In the genomic region with DNA sequence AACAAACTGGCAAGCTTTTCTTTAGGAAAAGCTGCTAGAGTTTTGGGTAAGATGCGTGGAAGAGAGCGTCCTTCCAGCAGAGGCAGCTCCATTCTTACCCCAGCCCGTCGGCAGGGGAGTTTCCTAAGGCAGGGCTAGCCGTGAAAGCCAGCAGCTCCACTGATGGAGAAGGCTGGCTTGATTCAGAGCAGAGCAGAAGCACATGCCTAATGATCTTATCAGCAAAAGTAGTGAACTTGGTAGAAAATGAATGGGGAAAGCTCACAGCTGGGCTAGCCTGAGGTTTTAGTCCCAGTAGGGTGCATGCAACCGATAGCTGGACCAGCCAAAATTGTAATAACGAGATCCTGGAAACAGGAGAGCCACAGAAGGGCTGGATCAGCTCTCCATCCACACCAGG, we compare ENCODE assay signal across 17 cellular contexts. TPM values are rescaled to one million over a fixed set of nuclear protein-coding genes. Genes with fewer than 3 reads are reported as not detected.
DNase-seq lines count a peak whose midpoint lies in the region; ATAC-seq, FAIRE-seq and TF ChIP-seq lines count a peak whose summit lies in the region.
"Had no signal": no experiment of that assay in that cellular context is flagged by ENCODE, and none has a peak within 500 bp of the region (broad histone marks: within the 10 kb centered on the region; RNA-seq: fewer than 3 reads in every experiment).

No MANE protein-coding gene starts in this region.

- H3K36me3 ChIP-seq in SK-N-SH (replicated peaks in 1 of 2; ENCODE audit: control insufficient read depth in 1 of 2, insufficient read depth in 2 of 2, low read length in 1 of 2) (no peaks in the 10 kb centered on the region), H1 (ENCODE audit: control insufficient read depth in 2 of 4, insufficient read depth in 4 of 4, low read length in 3 of 4) (peaks cover 0 to 4% (median 0%) of the 10 kb centered on the region in 4 experiments; a peak in 2 of 8 replicates), osteoblast (ENCODE audit: insufficient read depth, low read length) (no peaks in the 10 kb centered on the region)

- no peak overlapping the region for H2BK12ac ChIP-seq in H1 (ENCODE audit: low read depth, low read length)

- no peak for FAIRE-seq in H1 (lab: Jason Lieb, UNC)

- H3K23me2 ChIP-seq in H1 (ENCODE audit: low read depth, low read length): no peaks in the 10 kb centered on the region

- ATAC-seq in SK-N-SH treated with all-trans-retinoic acid at 6 μM for 48 hours (no peak), HG02642 (IDR thresholded peaks at IDR 0.05; ENCODE audit: poor library complexity, unreplicated experiment) (no peak)

- H3K9me3 ChIP-seq in SK-N-SH (no peaks in the 10 kb centered on the region), H1 (ENCODE audit: insufficient read depth in 2 of 2, low read depth in 1 of 2, low read length in 1 of 2) (0 out of 4 replicates have a peak, but pooled peaks cover 0 to 3% of the 10 kb centered on the region in 2 experiments), osteoblast (ENCODE audit: low read depth, low read length) (no peaks in the 10 kb centered on the region)
- H3K9me3 ChIP-seq: Caco-2 had no signal

- no peak overlapping the region for H3K23ac ChIP-seq in H1 (ENCODE audit: insufficient read length)

- no peak overlapping the region for H3K4ac ChIP-seq in H1 (replicated peaks; ENCODE audit: insufficient read length, low read depth, low read length)

- TF ChIP-seq POLR2A in H1 (IDR thresholded peaks at IDR 0.05; ENCODE audit: control extremely low read depth in 1 of 2, low read depth in 2 of 2, low read length in 2 of 2): no peak

- H3K4me1 ChIP-seq in SK-N-SH (ENCODE audit: control insufficient read depth in 1 of 2, insufficient read depth in 2 of 2, low read depth in 1 of 2, low read length in 1 of 2) (no peaks in the 10 kb centered on the region), H1 (replicated peaks in 1 of 4; ENCODE audit: control insufficient read depth in 3 of 4, insufficient read depth in 4 of 4, low read length in 3 of 4) (no peaks in the 10 kb centered on the region; a peak in 1 of 7 replicates), osteoblast (ENCODE audit: insufficient read depth, low read length) (no peaks in the 10 kb centered on the region)
- H3K4me1 ChIP-seq: Caco-2 had no signal

- TF ChIP-seq EP300 in SK-N-SH (IDR thresholded peaks at IDR 0.05; ENCODE audit: borderline replicate concordance in 1 of 2, low read depth in 1 of 2, low read length in 1 of 2) (no peak), H1 (IDR thresholded peaks at IDR 0.05; ENCODE audit: borderline replicate concordance in 1 of 2, low read depth in 2 of 2, low read length in 2 of 2) (no peak)

- CTCF ChIA-PET in SK-N-SH (lab: Yijun Ruan, JAX): interaction anchor here (0.5 to 1.3 kb wide), 2 partner anchors 31 to 1017 kb away, joined by 3 read pairs; no protein-coding TSS in a partner anchor
- CTCF ChIA-PET in H1 (lab: Charles Lee; ENCODE audit: partially characterized antibody): interaction anchor here (0.7 to 1.5 kb wide), 4 partner anchors 12 to 125 kb away, joined by 3 to 4 read pairs (median 4); no protein-coding TSS in a partner anchor

- H2AFZ ChIP-seq in SK-N-SH (ENCODE audit: low read depth): no peak overlapping the region
- no peak overlapping the region for H2AFZ ChIP-seq in H1 (ENCODE audit: low read length)
- H2AFZ ChIP-seq in osteoblast (ENCODE audit: low read length): no peak overlapping the region

- TF ChIP-seq RAD21 in SK-N-SH (IDR thresholded peaks at IDR 0.05; ENCODE audit: low read length) (no peak), H1 (IDR thresholded peaks at IDR 0.05 in 1 of 2, conservative IDR thresholded peaks at IDR 0.05 in 1 of 2; ENCODE audit: low read depth in 2 of 2, low read length in 2 of 2) (no peak)

- no peak overlapping the region for H2BK120ac ChIP-seq in H1 (replicated peaks; ENCODE audit: low read depth, low read length)

- no peak overlapping the region for H3K14ac ChIP-seq in H1 (ENCODE audit: insufficient read length)

- no peak overlapping the region for H2BK15ac ChIP-seq in H1 (ENCODE audit: low read length)

- H3K9me2 ChIP-seq in SK-N-SH: no peaks in the 10 kb centered on the region

- DNase-seq in SK-N-SH (peak; percentile 59), H1 (ENCODE audit: low read depth in 1 of 2, low spot score in 2 of 2) (no peak), osteoblast (ENCODE audit: insufficient read length, low spot score, missing footprints) (peak; percentile 58), NCI-H146 (lab: John Stamatoyannopoulos, UW) (no peak), hippocampal formation (lab: John Stamatoyannopoulos, UW) (no peak)
- DNase-seq: Caco-2; CD8-positive, alpha-beta memory T cell; DND-41; GDM1; H7; IMR-90 had no signal

- H2BK20ac ChIP-seq in H1 (ENCODE audit: low read length): no peak overlapping the region

- H3K27ac ChIP-seq in SK-N-SH (ENCODE audit: low read depth in 2 of 2, low read length in 1 of 2): no peak overlapping the region
- H3K27ac ChIP-seq in H1 (ENCODE audit: low read depth, low read length): no peak overlapping the region
- H3K27ac ChIP-seq in osteoblast (ENCODE audit: low read depth, low read length): no peak overlapping the region
- H3K27ac ChIP-seq: 22Rv1 had no signal

- H4K5ac ChIP-seq in H1 (ENCODE audit: insufficient read length, low read depth, low read length): no peak overlapping the region

- POLR2A ChIA-PET in SK-N-SH (lab: Yijun Ruan, JAX): no interaction called here
- POLR2A ChIA-PET in H1 (lab: Charles Lee; ENCODE audit: partially characterized antibody): no interaction called here

- peak overlapping the region; percentile 7; the same call in 1 of the 2 replicates for H4K8ac ChIP-seq in H1 (ENCODE audit: extremely low read depth, insufficient read depth, low read length)

- no peaks in the 10 kb centered on the region for H3F3A ChIP-seq in SK-N-SH (replicated peaks; ENCODE audit: insufficient read depth)

- H3K4me2 ChIP-seq in SK-N-SH (no peak overlapping the region), H1 (ENCODE audit: insufficient read depth in 1 of 2, low read depth in 2 of 2, low read length in 2 of 2) (no peak overlapping the region), osteoblast (ENCODE audit: insufficient read depth, low read length) (no peak overlapping the region)

- no peaks in the 10 kb centered on the region for H3K79me2 ChIP-seq in SK-N-SH (ENCODE audit: insufficient read depth)
- peaks cover 0 to 7% of the 10 kb centered on the region in 2 experiments; a peak in 2 of 4 replicates for H3K79me2 ChIP-seq in H1 (ENCODE audit: control insufficient read depth in 1 of 2, insufficient read depth in 2 of 2, low read length in 2 of 2)
- no peaks in the 10 kb centered on the region for H3K79me2 ChIP-seq in osteoblast (ENCODE audit: insufficient read depth, low read length)

- no peaks in the 10 kb centered on the region for H3K79me1 ChIP-seq in H1 (ENCODE audit: low read depth, low read length)

- H3K18ac ChIP-seq in H1 (ENCODE audit: extremely low read depth, low read length): no peak overlapping the region

- no peak overlapping the region for H4K91ac ChIP-seq in H1 (replicated peaks; ENCODE audit: insufficient read length, low read length)

- H3K56ac ChIP-seq in H1 (replicated peaks; ENCODE audit: insufficient read length, low read depth, low read length): no peak overlapping the region

- H3K4me3 ChIP-seq in SK-N-SH (ENCODE audit: low read depth in 2 of 2, low read length in 1 of 2): no peak overlapping the region
- H3K4me3 ChIP-seq in H1 (ENCODE audit: extremely low read depth in 1 of 4, insufficient read depth in 2 of 4, low read depth in 3 of 4, low read length in 4 of 4): no peak overlapping the region
- no peak overlapping the region for H3K4me3 ChIP-seq in osteoblast (ENCODE audit: insufficient read depth, low read length)

- H3K9ac ChIP-seq in SK-N-SH: no peak overlapping the region
- no peak overlapping the region for H3K9ac ChIP-seq in H1 (replicated peaks in 1 of 4; ENCODE audit: extremely low read depth in 1 of 4, low read depth in 3 of 4, low read length in 3 of 4)

- H2AK5ac ChIP-seq in H1 (ENCODE audit: low read depth, low read length): no peak overlapping the region

- H2BK5ac ChIP-seq in H1 (ENCODE audit: low read depth, low read length): no peak overlapping the region

- 26% methylated on average over 7 of the region's 7 CpGs for WGBS in SK-N-SH (ENCODE audit: low lambda C conversion rate)
- WGBS in H1 (ENCODE audit: extremely low coverage in 1 of 2, insufficient coverage in 1 of 2, insufficient read length in 1 of 2, insufficient replicate concordance in 2 of 2, low coverage in 1 of 2, low lambda C conversion rate in 2 of 2, missing lambda C conversion rate in 1 of 2), 2 experiments: 66% methylated on average over 7 of the region's 7 CpGs; no CpG with 5 or more reads in 1 of the 2 experiments

- no peaks in the 10 kb centered on the region for H3K27me3 ChIP-seq in SK-N-SH (ENCODE audit: insufficient read depth)
- H3K27me3 ChIP-seq in H1 (replicated peaks in 1 of 4; ENCODE audit: control insufficient read depth in 3 of 4, extremely low read depth in 1 of 4, insufficient read depth in 3 of 4, low read length in 3 of 4): no peaks in the 10 kb centered on the region
- no peaks in the 10 kb centered on the region for H3K27me3 ChIP-seq in osteoblast (ENCODE audit: insufficient read depth, low read length)

- no peaks in the 10 kb centered on the region for H4K20me1 ChIP-seq in SK-N-SH (ENCODE audit: insufficient read depth)
- peaks cover 0 to 3% of the 10 kb centered on the region in 2 experiments for H4K20me1 ChIP-seq in H1 (replicated peaks in 1 of 2; ENCODE audit: control insufficient read depth in 1 of 2, insufficient read depth in 2 of 2, low read length in 2 of 2)
- no peaks in the 10 kb centered on the region for H4K20me1 ChIP-seq in osteoblast (ENCODE audit: insufficient read depth, low read length)

- TF ChIP-seq CTCF in SK-N-SH (IDR thresholded peaks at IDR 0.05) (no peak), H1 (IDR thresholded peaks at IDR 0.05; ENCODE audit: control extremely low read depth in 1 of 3, insufficient read depth in 1 of 3, low read depth in 1 of 3, low read length in 3 of 3) (no peak), osteoblast (IDR thresholded peaks at IDR 0.05; ENCODE audit: extremely low read depth, low read depth, low read length) (no peak)

TF ChIP-seq in SK-N-SH treated with all-trans-retinoic acid at 6 μM for 48 hours, 23 proteins besides CTCF, POLR2A, EP300 and RAD21 (continues in another document):
- TF ChIP-seq ZFP30 (CRISPR knock-in tag; IDR thresholded peaks at IDR 0.05): no peak

RNA-seq across cellular contexts. Expression of gene LAMA1, which starts 20.8 kb away (rescaled TPM):
- polyA plus RNA-seq in SK-N-SH (2012; rRNA removed) (0.07 and 0.11 TPM in 2 replicates), H1 (2011; rRNA removed) (24.8 and 30.4 TPM in 2 replicates)
- 0.13 and 0.24 TPM in 2 replicates for polyA plus RNA-seq in SK-N-SH (2012; cell fraction: cytosol; rRNA removed)
- polyA plus RNA-seq in SK-N-SH (2012; cell fraction: nucleus; rRNA removed): 0.24 and 0.38 TPM in 2 replicates
- 48.7 and 48.8 TPM in 2 replicates for total RNA-seq in H1 (2021; fragmentation: NEBNext Ultra II Directional; extraction: Animal tissue kit (Norgen Biotek cat#: 25700))
- 30.7 TPM for polyA plus RNA-seq in H1 (2011; cell fraction: cytosol; rRNA removed)
- 93.8 TPM for polyA plus RNA-seq in H1 (2011; cell fraction: nucleus; rRNA removed)
- 40.3 to 50.4 TPM (median 47.6 TPM) in 4 replicates for polyA plus RNA-seq in H1 (2012, experiment 1 of 2)
- polyA plus RNA-seq in H1 (2012, experiment 2 of 2): 4.7 TPM
- polyA plus RNA-seq in H1 (2013, experiment 1 of 2): 53.7 TPM
- polyA plus RNA-seq in H1 (2013, experiment 2 of 2): 39.0 TPM
- 83.6 and 118 TPM in 2 replicates for polyA minus RNA-seq in H1 (2011; rRNA and poly(A)+ RNA removed)
- 36.4 TPM for polyA minus RNA-seq in H1 (2011; cell fraction: cytosol; rRNA and poly(A)+ RNA removed)
- 65.3 TPM for polyA minus RNA-seq in H1 (2011; cell fraction: nucleus; rRNA and poly(A)+ RNA removed)
- total RNA-seq in osteoblast: 8.3 and 11.2 TPM in 2 replicates
- total RNA-seq: A673; CD8-positive, alpha-beta memory T cell; HT-29 had no signal
- polyA plus RNA-seq: CD14-positive monocyte; CD8-positive, alpha-beta memory T cell had no signal

Comparison
In these comparisons a context has a peak if more than half of its experiments do, and no peak if none do; other contexts are left out.
1. DNase-seq: peak in SK-N-SH (single experiment) and osteoblast (single experiment); none in H1 (0 of 2), NCI-H146 (single experiment) and hippocampal formation (0 of 2).